Comparison of ENCODE assay signal across 16 cellular contexts in genomic region chr1:117682372-117682771, GRCh38.
DNase-seq lines count a peak whose midpoint lies in the region; ATAC-seq and TF ChIP-seq lines count a peak whose summit lies in the region.
"Had no signal": no experiment of that assay in that cellular context is flagged by ENCODE, and none has a peak within 500 bp of the region (broad histone marks: within the 10 kb centered on the region; RNA-seq: fewer than 3 reads in every experiment).

No MANE protein-coding gene starts in this region.

- DNase-seq in myocyte (ENCODE audit: low read depth), result peak; percentile 77
- DNase-seq in smooth muscle cell (lab: John Stamatoyannopoulos, UW; ENCODE audit: unreplicated experiment), result no peak
- no peak for DNase-seq in body of pancreas
- DNase-seq in effector memory CD4-positive, alpha-beta T cell, result no peak
- DNase-seq in activated naive CD4-positive, alpha-beta T cell treated with Interleukin-2 at 50 U/mL for 16 hours, result no peak
- no peak for DNase-seq in NCI-H1048 (lab: John Stamatoyannopoulos, UW)
- DNase-seq: H9, Karpas-422, NCI-H1417, NCI-H1930, NCI-H2171, NCI-H446 treated with DMSO at 0.1 percent for 48 hours, NCI-H774 had no signal

- WGBS in gastroesophageal sphincter (ENCODE audit: low coverage in 1 of 2), 2 donors, result 40 to 43% methylated on average over 2 to 3 of the region's 4 CpGs
- 76% methylated on average over 4 of the region's 4 CpGs for WGBS in smooth muscle cell (ENCODE audit: low lambda C conversion rate)
- WGBS in body of pancreas, 2 donors, result 93 to 99% methylated on average over 4 of the region's 4 CpGs

- H3K9ac ChIP-seq in smooth muscle cell (ENCODE audit: low read depth), result no peak overlapping the region

- no peak overlapping the region for H2AFZ ChIP-seq in smooth muscle cell (ENCODE audit: low read depth)

- no peaks in the 10 kb centered on the region for H3K27me3 ChIP-seq in gastroesophageal sphincter
- no peaks in the 10 kb centered on the region for H3K27me3 ChIP-seq in smooth muscle cell (ENCODE audit: low read depth)
- no peaks in the 10 kb centered on the region for H3K27me3 ChIP-seq in body of pancreas
- no peaks in the 10 kb centered on the region for H3K27me3 ChIP-seq in effector memory CD4-positive, alpha-beta T cell (replicated peaks; ENCODE audit: control insufficient read depth, insufficient read depth, low read length, poor library complexity, severe bottlenecking)

- H4K20me1 ChIP-seq in smooth muscle cell (ENCODE audit: low read depth), result no peaks in the 10 kb centered on the region

- H3K4me1 ChIP-seq in gastroesophageal sphincter (peaks cover 0 to 49% (median 0%) of the 10 kb centered on the region in 3 donors), smooth muscle cell (ENCODE audit: low read depth) (no peaks in the 10 kb centered on the region), body of pancreas (peaks cover 40% of the 10 kb centered on the region)
- no peaks in the 10 kb centered on the region for H3K4me1 ChIP-seq in effector memory CD4-positive, alpha-beta T cell (ENCODE audit: control insufficient read depth, insufficient read depth, low read length, poor library complexity, severe bottlenecking)

- H3K9me3 ChIP-seq in gastroesophageal sphincter (no peaks in the 10 kb centered on the region), smooth muscle cell (replicated peaks; ENCODE audit: low read depth) (no peaks in the 10 kb centered on the region), body of pancreas (no peaks in the 10 kb centered on the region)
- no peaks in the 10 kb centered on the region for H3K9me3 ChIP-seq in effector memory CD4-positive, alpha-beta T cell (ENCODE audit: control insufficient read depth, low read length)

- intact Hi-C loops in body of pancreas (cut with DNase I), result loop anchor here (10.0 kb wide), 1 partner anchor 62 kb away; no protein-coding TSS in a partner anchor

- ATAC-seq in gastroesophageal sphincter (peak; percentile 70), body of pancreas (no peak)
- ATAC-seq: HepG2 had no signal

- H3K36me3 ChIP-seq in gastroesophageal sphincter, result no peaks in the 10 kb centered on the region
- H3K36me3 ChIP-seq in smooth muscle cell (ENCODE audit: low read depth), result no peaks in the 10 kb centered on the region
- no peaks in the 10 kb centered on the region for H3K36me3 ChIP-seq in body of pancreas (replicated peaks in 1 of 2; ENCODE audit: insufficient read depth in 1 of 2, low read depth in 2 of 2)
- H3K36me3 ChIP-seq in effector memory CD4-positive, alpha-beta T cell (ENCODE audit: control insufficient read depth, insufficient read depth, low read length), result no peaks in the 10 kb centered on the region

- peak overlapping the region; percentile 6 for H3K4me2 ChIP-seq in smooth muscle cell

- no peak for TF ChIP-seq CTCF in gastroesophageal sphincter (IDR thresholded peaks at IDR 0.05)
- TF ChIP-seq CTCF in smooth muscle cell (IDR thresholded peaks at IDR 0.05; ENCODE audit: borderline replicate concordance, insufficient read depth, poor library complexity, severe bottlenecking), result no peak
- TF ChIP-seq CTCF in body of pancreas (IDR thresholded peaks at IDR 0.05), result no peak

- TF ChIP-seq POLR2A in gastroesophageal sphincter (IDR thresholded peaks at IDR 0.05), result no peak
- TF ChIP-seq POLR2A in body of pancreas (IDR thresholded peaks at IDR 0.05), result no peak

- peak overlapping the region; percentile 26 for H3K27ac ChIP-seq in angular gyrus (ENCODE audit: low read depth, low read length)
- peak overlapping the region in 3 of 4 donors; percentile 37 to 67 (median 46) for H3K27ac ChIP-seq in gastroesophageal sphincter
- peak overlapping the region; percentile 24 for H3K27ac ChIP-seq in smooth muscle cell (ENCODE audit: low read depth)
- H3K27ac ChIP-seq in body of pancreas, result no peak overlapping the region
- no peak overlapping the region for H3K27ac ChIP-seq in effector memory CD4-positive, alpha-beta T cell (ENCODE audit: insufficient read depth, low read length, poor library complexity, severe bottlenecking)

- H3F3A ChIP-seq in smooth muscle cell (ENCODE audit: low read depth), result no peaks in the 10 kb centered on the region

- no peak overlapping the region for H3K4me3 ChIP-seq in gastroesophageal sphincter
- no peak overlapping the region for H3K4me3 ChIP-seq in smooth muscle cell
- no peak overlapping the region for H3K4me3 ChIP-seq in body of pancreas
- no peak overlapping the region for H3K4me3 ChIP-seq in effector memory CD4-positive, alpha-beta T cell (ENCODE audit: insufficient read depth, low read depth, low read length, poor library complexity, severe bottlenecking)

- no peaks in the 10 kb centered on the region for H3K79me2 ChIP-seq in smooth muscle cell (ENCODE audit: low read depth)

- no peak for TF ChIP-seq EP300 in gastroesophageal sphincter (IDR thresholded peaks at IDR 0.05)

Comparison
In these comparisons a context has a peak if more than half of its experiments do, and no peak if none do; other contexts are left out.
1. H3K27ac ChIP-seq: peak in angular gyrus (single experiment), gastroesophageal sphincter (3 of 4) and smooth muscle cell (single experiment); none in body of pancreas (0 of 4) and effector memory CD4-positive, alpha-beta T cell (single experiment).